Comparison of ENCODE assay signal across 8 cellular contexts in the genomic region with DNA sequence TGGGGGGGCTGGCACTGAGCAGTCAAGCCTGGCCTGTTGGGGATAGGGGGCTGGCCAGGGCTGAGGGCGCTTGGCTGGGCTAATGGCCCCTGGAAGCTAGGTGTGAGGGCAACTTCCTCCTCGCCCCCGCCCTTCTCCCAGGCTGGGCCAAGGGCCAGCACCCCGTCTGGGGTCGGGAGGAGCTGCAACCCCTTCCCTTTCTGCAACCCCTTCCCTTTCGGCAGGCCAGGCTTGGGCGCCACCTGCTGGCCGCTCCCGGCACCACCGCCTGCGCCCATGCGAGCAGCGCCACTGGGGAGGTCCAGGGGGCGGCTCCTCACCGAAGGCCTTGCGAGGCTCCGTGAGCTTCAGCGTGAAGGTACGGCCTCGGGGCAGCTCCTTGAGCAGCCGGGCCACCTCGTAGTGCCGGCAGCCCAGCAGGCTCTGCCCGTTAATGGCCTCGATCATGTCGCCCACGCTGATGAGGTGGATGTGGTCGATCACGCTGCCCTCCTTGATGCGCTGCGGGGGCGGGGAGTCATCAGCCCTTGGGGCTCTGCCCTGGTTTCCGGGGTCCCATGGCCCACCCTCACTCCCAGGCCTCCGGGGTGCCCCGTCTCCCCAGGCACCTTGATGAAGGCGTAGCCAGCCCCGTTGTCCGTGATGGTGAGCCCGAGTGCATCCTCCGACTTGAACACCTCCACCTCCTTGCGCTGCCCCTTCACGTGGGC. TPM values are rescaled to one million over a fixed set of nuclear protein-coding genes. Genes with fewer than 3 reads are reported as not detected.
DNase-seq lines count a peak whose midpoint lies in the region; ATAC-seq and TF ChIP-seq lines count a peak whose summit lies in the region.

No MANE protein-coding gene starts in this region.

- no peak for TF ChIP-seq POLR2A in suprapubic skin (IDR thresholded peaks at IDR 0.05)

- TF ChIP-seq EP300 in Ishikawa (IDR thresholded peaks at IDR 0.05; ENCODE audit: borderline replicate concordance) (no peak), suprapubic skin (IDR thresholded peaks at IDR 0.05) (no peak)

- no peak overlapping the region for H3K4me3 ChIP-seq in suprapubic skin

- H3K4me3 Mint-ChIP-seq in activated CD4-positive, alpha-beta T cell treated with anti-CD3 and anti-CD28 coated beads, Interleukin-2, amount 10 ng/mL, durations not matched to agents 7 days and 5 days, result no peak overlapping the region
- H3K4me3 Mint-ChIP-seq in naive B cell, result no peak overlapping the region

- peak; percentile 74 for ATAC-seq in naive B cell (ENCODE audit: low read depth in 2 of 2)
- ATAC-seq in HG03280 (IDR thresholded peaks at IDR 0.05; ENCODE audit: unreplicated experiment), result no peak

- CTCF ChIA-PET in activated CD4-positive, alpha-beta T cell treated with anti-CD3 and anti-CD28 coated beads, Interleukin-2, amount 10 ng/mL, durations not matched to agents 7 days and 5 days (lab: Charles Lee), result interaction anchor here (0.7 to 5.2 kb wide), 23 partner anchors 8 to 840 kb away, joined by 3 to 45 read pairs (median 3); partner anchors contain the start of genes ADGRE5, ASF1B and GIPC1

- H3K9me3 Mint-ChIP-seq in activated CD4-positive, alpha-beta T cell treated with anti-CD3 and anti-CD28 coated beads, Interleukin-2, amount 10 ng/mL, durations not matched to agents 7 days and 5 days, result no peaks in the 10 kb centered on the region
- no peaks in the 10 kb centered on the region for H3K9me3 Mint-ChIP-seq in naive B cell

- peak; percentile 51; the same call in 1 of the 2 replicates for TF ChIP-seq RAD21 in Ishikawa (IDR thresholded peaks at IDR 0.05; ENCODE audit: low read depth)

- H3K9me3 ChIP-seq in suprapubic skin, result no peaks in the 10 kb centered on the region

- POLR2A ChIA-PET in activated CD4-positive, alpha-beta T cell treated with anti-CD3 and anti-CD28 coated beads, Interleukin-2, amount 10 ng/mL, durations not matched to agents 7 days and 5 days (lab: Charles Lee), result interaction anchor here (1.0 kb wide), 1 partner anchor 344 kb away, joined by 3 read pairs; the partner anchor contains the start of gene ASF1B

- 71% methylated on average over 23 of the region's 42 CpGs for WGBS in suprapubic skin

- no peak overlapping the region for H3K27ac ChIP-seq in suprapubic skin

- DNase-seq in CD1c-positive myeloid dendritic cell (ENCODE audit: extremely low spot score) (peak; percentile 77), ecto neural progenitor cell (ENCODE audit: low spot score) (peak; percentile 88), naive B cell (peak; percentile 57), suprapubic skin (ENCODE audit: low spot score in 2 of 2) (peak in 1 of 2 donors; percentile 68), NCI-H2227 (lab: John Stamatoyannopoulos, UW; ENCODE audit: unreplicated experiment) (no peak)
- peak; percentile 72 for DNase-seq in activated CD4-positive, alpha-beta T cell treated with anti-CD3 and anti-CD28 coated beads, Interleukin-2, amount 10 ng/mL, durations not matched to agents 7 days and 5 days

- peak; percentile 21 to 81 for TF ChIP-seq CTCF in suprapubic skin (IDR thresholded peaks at IDR 0.05)

- H3K36me3 Mint-ChIP-seq in activated CD4-positive, alpha-beta T cell treated with anti-CD3 and anti-CD28 coated beads, Interleukin-2, amount 10 ng/mL, durations not matched to agents 7 days and 5 days (ENCODE audit: low read depth), result peaks cover 12% of the 10 kb centered on the region
- no peaks in the 10 kb centered on the region for H3K36me3 Mint-ChIP-seq in naive B cell

- H3K27me3 Mint-ChIP-seq in activated CD4-positive, alpha-beta T cell treated with anti-CD3 and anti-CD28 coated beads, Interleukin-2, amount 10 ng/mL, durations not matched to agents 7 days and 5 days, result no peaks in the 10 kb centered on the region
- peaks cover 4 to 28% (median 23%) of the 10 kb centered on the region in 3 donors for H3K27me3 Mint-ChIP-seq in naive B cell

- peaks cover 67% of the 10 kb centered on the region for H3K36me3 ChIP-seq in suprapubic skin

- H3K4me1 Mint-ChIP-seq in activated CD4-positive, alpha-beta T cell treated with anti-CD3 and anti-CD28 coated beads, Interleukin-2, amount 10 ng/mL, durations not matched to agents 7 days and 5 days, result peaks cover 16% of the 10 kb centered on the region
- peaks cover 3 to 6% (median 5%) of the 10 kb centered on the region in 3 donors for H3K4me1 Mint-ChIP-seq in naive B cell

- H3K27ac Mint-ChIP-seq in activated CD4-positive, alpha-beta T cell treated with anti-CD3 and anti-CD28 coated beads, Interleukin-2, amount 10 ng/mL, durations not matched to agents 7 days and 5 days, result no peak overlapping the region
- no peak overlapping the region for H3K27ac Mint-ChIP-seq in naive B cell

- H3K4me1 ChIP-seq in suprapubic skin, result peaks cover 29% of the 10 kb centered on the region

- no peaks in the 10 kb centered on the region for H3K27me3 ChIP-seq in suprapubic skin

TF ChIP-seq in Ishikawa, 13 proteins besides CTCF, POLR2A, EP300 and RAD21:
- TF ChIP-seq ZBTB7A (IDR thresholded peaks at IDR 0.05; ENCODE audit: low read depth) (peak; percentile 35; the same call in 1 of the 2 replicates), TCF12 (IDR thresholded peaks at IDR 0.05; ENCODE audit: low read depth) (no peak)

RNA-seq across cellular contexts. Expression of gene PTGER1, which starts 5.0 kb away (rescaled TPM):
- total RNA-seq in activated CD4-positive, alpha-beta T cell treated with anti-CD3 and anti-CD28 coated beads, Interleukin-2, amount 10 ng/mL, durations not matched to agents 7 days and 5 days, result under 1 TPM; 0.19 to 0.27 TPM
- not detected for polyA plus RNA-seq in naive B cell (ENCODE audit: low read depth in 6 of 6)
- total RNA-seq in suprapubic skin, result under 1 TPM in 1 of 4 donors, not detected in 3; 0.47 TPM

RNA-seq across cellular contexts. Expression of gene GIPC1, which starts 15.8 kb away (rescaled TPM):
- total RNA-seq in activated CD4-positive, alpha-beta T cell treated with anti-CD3 and anti-CD28 coated beads, Interleukin-2, amount 10 ng/mL, durations not matched to agents 7 days and 5 days, result 10 to 100 TPM; 36.5 to 47.2 TPM
- 10 to 100 TPM in 1 of 6 donors, 1 to 10 TPM in 5; 6.9 to 10.3 (median 7.5) TPM for polyA plus RNA-seq in naive B cell (ENCODE audit: low read depth in 6 of 6)
- total RNA-seq in suprapubic skin, result 100 to 1,000 TPM in 3 of 4 donors, 10 to 100 TPM in 1; 85.8 to 111 (median 105) TPM

RNA-seq across cellular contexts. Expression of gene DNAJB1, which starts 38.1 kb away (rescaled TPM):
- 100 to 1,000 TPM in 1 of 2 experiments, 10 to 100 TPM in 1; 89.7 to 100 TPM for total RNA-seq in activated CD4-positive, alpha-beta T cell treated with anti-CD3 and anti-CD28 coated beads, Interleukin-2, amount 10 ng/mL, durations not matched to agents 7 days and 5 days
- 100 to 1,000 TPM in 2 of 6 donors, 10 to 100 TPM in 4; 73.1 to 113 (median 75.9) TPM for polyA plus RNA-seq in naive B cell (ENCODE audit: low read depth in 6 of 6)
- 100 to 1,000 TPM in 3 of 4 donors, 10 to 100 TPM in 1; 54.5 to 197 (median 145) TPM for total RNA-seq in suprapubic skin

RNA-seq across cellular contexts. Expression of gene PKN1, which starts 47.0 kb away (rescaled TPM):
- total RNA-seq in activated CD4-positive, alpha-beta T cell treated with anti-CD3 and anti-CD28 coated beads, Interleukin-2, amount 10 ng/mL, durations not matched to agents 7 days and 5 days, result 100 to 1,000 TPM; 238 to 242 TPM
- 10 to 100 TPM; 37.1 to 67.9 (median 48.0) TPM for polyA plus RNA-seq in naive B cell (ENCODE audit: low read depth in 6 of 6)
- 10 to 100 TPM in 3 of 4 donors, 1 to 10 TPM in 1; 8.6 to 21.2 (median 14.9) TPM for total RNA-seq in suprapubic skin

RNA-seq across cellular contexts. Expression of gene TECR, which starts 49.3 kb away (rescaled TPM):
- 100 to 1,000 TPM; 169 to 190 TPM for total RNA-seq in activated CD4-positive, alpha-beta T cell treated with anti-CD3 and anti-CD28 coated beads, Interleukin-2, amount 10 ng/mL, durations not matched to agents 7 days and 5 days
- polyA plus RNA-seq in naive B cell (ENCODE audit: low read depth in 6 of 6), result 100 to 1,000 TPM in 5 of 6 donors, 10 to 100 TPM in 1; 95.6 to 169 (median 116) TPM
- 100 to 1,000 TPM; 111 to 176 (median 150) TPM for total RNA-seq in suprapubic skin
